In the genomic region with DNA sequence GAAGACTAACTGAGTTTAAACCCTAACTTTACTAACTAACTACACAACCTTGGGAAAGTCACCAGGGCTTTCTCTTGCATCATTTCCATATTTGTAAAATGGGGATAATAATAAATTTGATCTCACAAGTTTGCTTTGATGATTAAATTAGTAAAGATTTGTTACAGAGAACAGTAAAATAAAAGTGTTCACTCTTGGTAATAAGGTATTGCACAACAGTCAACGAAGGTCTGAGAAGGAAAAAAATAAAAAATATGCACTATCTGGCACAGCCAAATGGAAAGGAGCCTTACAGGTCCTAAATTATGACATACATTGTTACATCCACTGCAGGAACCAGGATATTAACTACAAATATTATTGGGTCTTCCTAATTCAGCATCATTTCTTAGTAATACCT, we compare ENCODE assay signal across 7 cellular contexts.
"Had no signal": no experiment of that assay in that cellular context is flagged by ENCODE, and none has a peak within 500 bp of the region (broad histone marks: within the 10 kb centered on the region; RNA-seq: fewer than 3 reads in every experiment).

No MANE protein-coding gene starts in this region.

- H2AFZ ChIP-seq: GM23338 had no signal

- H3K4me3 ChIP-seq: GM23338, HAP-1 had no signal

- DNase-seq: H7, HFFc6, KG1 had no signal

- H3K9me3 ChIP-seq: HAP-1 had no signal

- H3K36me3 ChIP-seq: HAP-1 had no signal

- H3K27ac ChIP-seq: HL-60 had no signal

- H3K4me1 ChIP-seq: HAP-1 had no signal

- ATAC-seq: GM23338, HCT116 had no signal

- H3K4me2 ChIP-seq: GM23338 had no signal
